1 cellular context compared by ENCODE assay signal in the genomic region with DNA sequence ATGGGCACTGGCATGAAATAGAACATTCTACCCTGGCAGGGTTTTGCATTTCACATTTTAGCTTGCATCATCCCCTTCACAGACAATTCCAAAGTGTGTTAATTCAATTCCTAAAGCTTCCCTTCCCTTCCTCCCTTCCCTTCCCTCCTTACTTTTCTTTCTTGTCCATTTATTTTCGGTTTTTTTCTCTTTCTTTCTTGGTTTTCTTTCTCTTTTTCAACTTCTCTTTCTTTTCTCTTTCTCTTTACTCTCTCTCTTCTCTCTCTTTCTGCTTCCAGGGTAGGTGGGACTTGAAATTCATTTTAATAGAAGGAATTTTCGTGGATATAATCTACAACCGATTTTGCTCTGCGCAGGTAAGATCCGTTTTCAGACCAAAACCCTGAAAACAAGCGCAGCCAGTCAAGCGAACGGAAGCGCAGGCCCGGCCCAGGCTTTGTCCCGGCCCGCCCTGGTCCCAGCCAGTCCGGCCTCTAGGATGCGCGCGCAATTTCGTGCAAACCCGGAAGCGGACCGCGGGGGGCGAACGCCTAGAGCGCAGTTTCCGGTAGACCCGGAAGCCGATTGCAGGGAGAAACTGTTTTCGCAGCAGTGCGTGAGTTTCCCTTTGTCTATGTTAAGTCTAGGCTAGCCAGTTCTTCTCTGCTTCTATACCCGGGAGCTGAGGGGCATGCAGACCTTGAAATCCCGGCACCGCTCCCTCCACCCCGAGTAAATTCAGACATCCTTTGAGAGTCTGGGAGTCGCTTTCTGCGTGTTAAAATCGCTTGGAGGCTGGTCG.
TF ChIP-seq lines count a peak whose summit lies in the region.

A gene (plus strand): TSS at position 540 of the 781 bp plus-strand sequence. CDS start 4,165 bp downstream, outside the sequence.

TF ChIP-seq in HepG2, 621 proteins besides CTCF, POLR2A, EP300 and RAD21 (continued from another document and continues in another):
- TF ChIP-seq, protein P1, sequence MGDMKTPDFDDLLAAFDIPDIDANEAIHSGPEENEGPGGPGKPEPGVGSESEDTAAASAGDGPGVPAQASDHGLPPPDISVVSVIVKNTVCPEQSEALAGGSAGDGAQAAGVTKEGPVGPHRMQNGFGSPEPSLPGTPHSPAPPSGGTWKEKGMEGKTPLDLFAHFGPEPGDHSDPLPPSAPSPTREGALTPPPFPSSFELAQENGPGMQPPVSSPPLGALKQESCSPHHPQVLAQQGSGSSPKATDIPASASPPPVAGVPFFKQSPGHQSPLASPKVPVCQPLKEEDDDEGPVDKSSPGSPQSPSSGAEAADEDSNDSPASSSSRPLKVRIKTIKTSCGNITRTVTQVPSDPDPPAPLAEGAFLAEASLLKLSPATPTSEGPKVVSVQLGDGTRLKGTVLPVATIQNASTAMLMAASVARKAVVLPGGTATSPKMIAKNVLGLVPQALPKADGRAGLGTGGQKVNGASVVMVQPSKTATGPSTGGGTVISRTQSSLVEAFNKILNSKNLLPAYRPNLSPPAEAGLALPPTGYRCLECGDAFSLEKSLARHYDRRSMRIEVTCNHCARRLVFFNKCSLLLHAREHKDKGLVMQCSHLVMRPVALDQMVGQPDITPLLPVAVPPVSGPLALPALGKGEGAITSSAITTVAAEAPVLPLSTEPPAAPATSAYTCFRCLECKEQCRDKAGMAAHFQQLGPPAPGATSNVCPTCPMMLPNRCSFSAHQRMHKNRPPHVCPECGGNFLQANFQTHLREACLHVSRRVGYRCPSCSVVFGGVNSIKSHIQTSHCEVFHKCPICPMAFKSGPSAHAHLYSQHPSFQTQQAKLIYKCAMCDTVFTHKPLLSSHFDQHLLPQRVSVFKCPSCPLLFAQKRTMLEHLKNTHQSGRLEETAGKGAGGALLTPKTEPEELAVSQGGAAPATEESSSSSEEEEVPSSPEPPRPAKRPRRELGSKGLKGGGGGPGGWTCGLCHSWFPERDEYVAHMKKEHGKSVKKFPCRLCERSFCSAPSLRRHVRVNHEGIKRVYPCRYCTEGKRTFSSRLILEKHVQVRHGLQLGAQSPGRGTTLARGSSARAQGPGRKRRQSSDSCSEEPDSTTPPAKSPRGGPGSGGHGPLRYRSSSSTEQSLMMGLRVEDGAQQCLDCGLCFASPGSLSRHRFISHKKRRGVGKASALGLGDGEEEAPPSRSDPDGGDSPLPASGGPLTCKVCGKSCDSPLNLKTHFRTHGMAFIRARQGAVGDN (CRISPR knock-in tag; IDR thresholded peaks at IDR 0.05) = peak; percentile 66
- TF ChIP-seq, protein P2, sequence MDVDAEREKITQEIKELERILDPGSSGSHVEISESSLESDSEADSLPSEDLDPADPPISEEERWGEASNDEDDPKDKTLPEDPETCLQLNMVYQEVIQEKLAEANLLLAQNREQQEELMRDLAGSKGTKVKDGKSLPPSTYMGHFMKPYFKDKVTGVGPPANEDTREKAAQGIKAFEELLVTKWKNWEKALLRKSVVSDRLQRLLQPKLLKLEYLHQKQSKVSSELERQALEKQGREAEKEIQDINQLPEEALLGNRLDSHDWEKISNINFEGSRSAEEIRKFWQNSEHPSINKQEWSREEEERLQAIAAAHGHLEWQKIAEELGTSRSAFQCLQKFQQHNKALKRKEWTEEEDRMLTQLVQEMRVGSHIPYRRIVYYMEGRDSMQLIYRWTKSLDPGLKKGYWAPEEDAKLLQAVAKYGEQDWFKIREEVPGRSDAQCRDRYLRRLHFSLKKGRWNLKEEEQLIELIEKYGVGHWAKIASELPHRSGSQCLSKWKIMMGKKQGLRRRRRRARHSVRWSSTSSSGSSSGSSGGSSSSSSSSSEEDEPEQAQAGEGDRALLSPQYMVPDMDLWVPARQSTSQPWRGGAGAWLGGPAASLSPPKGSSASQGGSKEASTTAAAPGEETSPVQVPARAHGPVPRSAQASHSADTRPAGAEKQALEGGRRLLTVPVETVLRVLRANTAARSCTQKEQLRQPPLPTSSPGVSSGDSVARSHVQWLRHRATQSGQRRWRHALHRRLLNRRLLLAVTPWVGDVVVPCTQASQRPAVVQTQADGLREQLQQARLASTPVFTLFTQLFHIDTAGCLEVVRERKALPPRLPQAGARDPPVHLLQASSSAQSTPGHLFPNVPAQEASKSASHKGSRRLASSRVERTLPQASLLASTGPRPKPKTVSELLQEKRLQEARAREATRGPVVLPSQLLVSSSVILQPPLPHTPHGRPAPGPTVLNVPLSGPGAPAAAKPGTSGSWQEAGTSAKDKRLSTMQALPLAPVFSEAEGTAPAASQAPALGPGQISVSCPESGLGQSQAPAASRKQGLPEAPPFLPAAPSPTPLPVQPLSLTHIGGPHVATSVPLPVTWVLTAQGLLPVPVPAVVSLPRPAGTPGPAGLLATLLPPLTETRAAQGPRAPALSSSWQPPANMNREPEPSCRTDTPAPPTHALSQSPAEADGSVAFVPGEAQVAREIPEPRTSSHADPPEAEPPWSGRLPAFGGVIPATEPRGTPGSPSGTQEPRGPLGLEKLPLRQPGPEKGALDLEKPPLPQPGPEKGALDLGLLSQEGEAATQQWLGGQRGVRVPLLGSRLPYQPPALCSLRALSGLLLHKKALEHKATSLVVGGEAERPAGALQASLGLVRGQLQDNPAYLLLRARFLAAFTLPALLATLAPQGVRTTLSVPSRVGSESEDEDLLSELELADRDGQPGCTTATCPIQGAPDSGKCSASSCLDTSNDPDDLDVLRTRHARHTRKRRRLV (CRISPR knock-in tag; IDR thresholded peaks at IDR 0.05) = no peak
- TF ChIP-seq ESRRA (CRISPR knock-in tag; IDR thresholded peaks at IDR 0.05; ENCODE audit: low read depth) (no peak), ZNF343 (CRISPR knock-in tag; IDR thresholded peaks at IDR 0.05) (0 out of 2 replicates have a peak, but pooled peaks have one; percentile 40), ETV5 (CRISPR knock-in tag; IDR thresholded peaks at IDR 0.05; ENCODE audit: borderline replicate concordance) (peak; percentile 67; the same call in 1 of the 2 replicates), THAP11 (CRISPR knock-in tag; IDR thresholded peaks at IDR 0.05) (peak; percentile 87), GABPA (IDR thresholded peaks at IDR 0.05; ENCODE audit: low read depth, low read length) (peak; percentile 90), GABPA (CRISPR knock-in tag; IDR thresholded peaks at IDR 0.05; ENCODE audit: low read depth) (peak; percentile 96), MAZ (IDR thresholded peaks at IDR 0.05; ENCODE audit: borderline replicate concordance, low read depth, low read length) (no peak), MAZ (CRISPR knock-in tag; IDR thresholded peaks at IDR 0.05; ENCODE audit: low read depth) (no peak), ZNF282 (IDR thresholded peaks at IDR 0.05; ENCODE audit: partially characterized antibody) (no peak), SALL2 (CRISPR knock-in tag; IDR thresholded peaks at IDR 0.05) (no peak), YY1 (IDR thresholded peaks at IDR 0.05; ENCODE audit: insufficient read depth, insufficient replicate concordance, low read depth, low read length) (peak; percentile 31), HNRNPL (IDR thresholded peaks at IDR 0.05; ENCODE audit: low read depth, low read length) (no peak), NFRKB (IDR thresholded peaks at IDR 0.05) (no peak), NFIC (IDR thresholded peaks at IDR 0.05; ENCODE audit: low read length) (no peak), YEATS2 (CRISPR knock-in tag; IDR thresholded peaks at IDR 0.05; ENCODE audit: borderline replicate concordance) (peak; percentile 58; the same call in 1 of the 2 replicates), ATRX (CRISPR knock-in tag; IDR thresholded peaks at IDR 0.05; ENCODE audit: borderline replicate concordance) (no peak), KLF13 (CRISPR knock-in tag; IDR thresholded peaks at IDR 0.05) (no peak), POGZ (CRISPR knock-in tag; IDR thresholded peaks at IDR 0.05) (peak; percentile 49; the same call in 1 of the 2 replicates), PAF1 (CRISPR knock-in tag; IDR thresholded peaks at IDR 0.05) (no peak), TBP (CRISPR knock-in tag; IDR thresholded peaks at IDR 0.05) (no peak), SRSF4 (IDR thresholded peaks at IDR 0.05; ENCODE audit: low read depth, low read length, poor library complexity, severe bottlenecking) (no peak), BCL6 (CRISPR knock-in tag; IDR thresholded peaks at IDR 0.05) (no peak), ZNF746 (CRISPR knock-in tag; IDR thresholded peaks at IDR 0.05) (no peak), MED1 (CRISPR knock-in tag; IDR thresholded peaks at IDR 0.05) (peak; percentile 32; the same call in 1 of the 2 replicates), NR2C2 (CRISPR knock-in tag; IDR thresholded peaks at IDR 0.05; ENCODE audit: borderline replicate concordance) (peak; percentile 98), KLF9 (CRISPR knock-in tag; IDR thresholded peaks at IDR 0.05; ENCODE audit: low read depth) (peak; percentile 53; the same call in 1 of the 2 replicates), PAWR (CRISPR knock-in tag; IDR thresholded peaks at IDR 0.05; ENCODE audit: borderline replicate concordance) (no peak), FOXA1 (IDR thresholded peaks at IDR 0.05) (no peak), FOXA1 (CRISPR knock-in tag; IDR thresholded peaks at IDR 0.05) (no peak), ISL2 (CRISPR knock-in tag; IDR thresholded peaks at IDR 0.05) (no peak), JDP2 (CRISPR knock-in tag; IDR thresholded peaks at IDR 0.05; ENCODE audit: borderline replicate concordance) (no peak), ZNF7 (CRISPR knock-in tag; IDR thresholded peaks at IDR 0.05) (no peak), CREM (IDR thresholded peaks at IDR 0.05) (peak; percentile 74), CREM (CRISPR knock-in tag; IDR thresholded peaks at IDR 0.05) (no peak), HMGA1 (CRISPR knock-in tag; conservative IDR thresholded peaks at IDR 0.05) (no peak), CBX5 (CRISPR knock-in tag; IDR thresholded peaks at IDR 0.05; ENCODE audit: borderline replicate concordance) (peak; percentile 69; the same call in 1 of the 2 replicates), NCOA2 (CRISPR knock-in tag; IDR thresholded peaks at IDR 0.05) (0 out of 2 replicates have a peak, but pooled peaks have one; percentile 18), SETDB1 (CRISPR knock-in tag; IDR thresholded peaks at IDR 0.05; ENCODE audit: borderline replicate concordance) (no peak)
- TF ChIP-seq, protein P3, sequence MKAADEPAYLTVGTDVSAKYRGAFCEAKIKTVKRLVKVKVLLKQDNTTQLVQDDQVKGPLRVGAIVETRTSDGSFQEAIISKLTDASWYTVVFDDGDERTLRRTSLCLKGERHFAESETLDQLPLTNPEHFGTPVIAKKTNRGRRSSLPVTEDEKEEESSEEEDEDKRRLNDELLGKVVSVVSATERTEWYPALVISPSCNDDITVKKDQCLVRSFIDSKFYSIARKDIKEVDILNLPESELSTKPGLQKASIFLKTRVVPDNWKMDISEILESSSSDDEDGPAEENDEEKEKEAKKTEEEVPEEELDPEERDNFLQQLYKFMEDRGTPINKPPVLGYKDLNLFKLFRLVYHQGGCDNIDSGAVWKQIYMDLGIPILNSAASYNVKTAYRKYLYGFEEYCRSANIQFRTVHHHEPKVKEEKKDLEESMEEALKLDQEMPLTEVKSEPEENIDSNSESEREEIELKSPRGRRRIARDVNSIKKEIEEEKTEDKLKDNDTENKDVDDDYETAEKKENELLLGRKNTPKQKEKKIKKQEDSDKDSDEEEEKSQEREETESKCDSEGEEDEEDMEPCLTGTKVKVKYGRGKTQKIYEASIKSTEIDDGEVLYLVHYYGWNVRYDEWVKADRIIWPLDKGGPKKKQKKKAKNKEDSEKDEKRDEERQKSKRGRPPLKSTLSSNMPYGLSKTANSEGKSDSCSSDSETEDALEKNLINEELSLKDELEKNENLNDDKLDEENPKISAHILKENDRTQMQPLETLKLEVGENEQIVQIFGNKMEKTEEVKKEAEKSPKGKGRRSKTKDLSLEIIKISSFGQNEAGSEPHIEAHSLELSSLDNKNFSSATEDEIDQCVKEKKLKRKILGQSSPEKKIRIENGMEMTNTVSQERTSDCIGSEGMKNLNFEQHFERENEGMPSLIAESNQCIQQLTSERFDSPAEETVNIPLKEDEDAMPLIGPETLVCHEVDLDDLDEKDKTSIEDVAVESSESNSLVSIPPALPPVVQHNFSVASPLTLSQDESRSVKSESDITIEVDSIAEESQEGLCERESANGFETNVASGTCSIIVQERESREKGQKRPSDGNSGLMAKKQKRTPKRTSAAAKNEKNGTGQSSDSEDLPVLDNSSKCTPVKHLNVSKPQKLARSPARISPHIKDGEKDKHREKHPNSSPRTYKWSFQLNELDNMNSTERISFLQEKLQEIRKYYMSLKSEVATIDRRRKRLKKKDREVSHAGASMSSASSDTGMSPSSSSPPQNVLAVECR (CRISPR knock-in tag; IDR thresholded peaks at IDR 0.05; ENCODE audit: borderline replicate concordance) = peak; percentile 83; the same call in 1 of the 2 replicates
- TF ChIP-seq, protein P4, sequence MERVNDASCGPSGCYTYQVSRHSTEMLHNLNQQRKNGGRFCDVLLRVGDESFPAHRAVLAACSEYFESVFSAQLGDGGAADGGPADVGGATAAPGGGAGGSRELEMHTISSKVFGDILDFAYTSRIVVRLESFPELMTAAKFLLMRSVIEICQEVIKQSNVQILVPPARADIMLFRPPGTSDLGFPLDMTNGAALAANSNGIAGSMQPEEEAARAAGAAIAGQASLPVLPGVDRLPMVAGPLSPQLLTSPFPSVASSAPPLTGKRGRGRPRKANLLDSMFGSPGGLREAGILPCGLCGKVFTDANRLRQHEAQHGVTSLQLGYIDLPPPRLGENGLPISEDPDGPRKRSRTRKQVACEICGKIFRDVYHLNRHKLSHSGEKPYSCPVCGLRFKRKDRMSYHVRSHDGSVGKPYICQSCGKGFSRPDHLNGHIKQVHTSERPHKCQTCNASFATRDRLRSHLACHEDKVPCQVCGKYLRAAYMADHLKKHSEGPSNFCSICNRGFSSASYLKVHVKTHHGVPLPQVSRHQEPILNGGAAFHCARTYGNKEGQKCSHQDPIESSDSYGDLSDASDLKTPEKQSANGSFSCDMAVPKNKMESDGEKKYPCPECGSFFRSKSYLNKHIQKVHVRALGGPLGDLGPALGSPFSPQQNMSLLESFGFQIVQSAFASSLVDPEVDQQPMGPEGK (CRISPR knock-in tag; IDR thresholded peaks at IDR 0.05) = no peak
- TF ChIP-seq, protein P5, sequence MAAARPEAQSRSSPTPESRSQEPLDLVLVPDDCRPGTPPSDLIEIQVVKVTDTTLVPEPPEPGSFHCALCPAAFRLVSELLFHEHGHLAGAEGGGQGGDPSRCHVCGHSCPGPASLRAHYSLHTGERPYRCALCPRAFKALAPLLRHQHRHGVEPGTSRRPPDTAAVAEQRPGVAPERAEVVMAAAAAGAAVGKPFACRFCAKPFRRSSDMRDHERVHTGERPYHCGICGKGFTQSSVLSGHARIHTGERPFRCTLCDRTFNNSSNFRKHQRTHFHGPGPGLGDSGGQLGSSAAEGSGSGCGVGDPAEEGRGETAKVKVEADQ (CRISPR knock-in tag; IDR thresholded peaks at IDR 0.05; ENCODE audit: borderline replicate concordance) = peak; percentile 68; the same call in 1 of the 2 replicates
- TF ChIP-seq, protein P6, sequence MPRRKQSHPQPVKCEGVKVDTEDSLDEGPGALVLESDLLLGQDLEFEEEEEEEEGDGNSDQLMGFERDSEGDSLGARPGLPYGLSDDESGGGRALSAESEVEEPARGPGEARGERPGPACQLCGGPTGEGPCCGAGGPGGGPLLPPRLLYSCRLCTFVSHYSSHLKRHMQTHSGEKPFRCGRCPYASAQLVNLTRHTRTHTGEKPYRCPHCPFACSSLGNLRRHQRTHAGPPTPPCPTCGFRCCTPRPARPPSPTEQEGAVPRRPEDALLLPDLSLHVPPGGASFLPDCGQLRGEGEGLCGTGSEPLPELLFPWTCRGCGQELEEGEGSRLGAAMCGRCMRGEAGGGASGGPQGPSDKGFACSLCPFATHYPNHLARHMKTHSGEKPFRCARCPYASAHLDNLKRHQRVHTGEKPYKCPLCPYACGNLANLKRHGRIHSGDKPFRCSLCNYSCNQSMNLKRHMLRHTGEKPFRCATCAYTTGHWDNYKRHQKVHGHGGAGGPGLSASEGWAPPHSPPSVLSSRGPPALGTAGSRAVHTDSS (CRISPR knock-in tag; conservative IDR thresholded peaks at IDR 0.05) = no peak
